Comparison of ENCODE assay signal across 9 cellular contexts in the genomic region with DNA sequence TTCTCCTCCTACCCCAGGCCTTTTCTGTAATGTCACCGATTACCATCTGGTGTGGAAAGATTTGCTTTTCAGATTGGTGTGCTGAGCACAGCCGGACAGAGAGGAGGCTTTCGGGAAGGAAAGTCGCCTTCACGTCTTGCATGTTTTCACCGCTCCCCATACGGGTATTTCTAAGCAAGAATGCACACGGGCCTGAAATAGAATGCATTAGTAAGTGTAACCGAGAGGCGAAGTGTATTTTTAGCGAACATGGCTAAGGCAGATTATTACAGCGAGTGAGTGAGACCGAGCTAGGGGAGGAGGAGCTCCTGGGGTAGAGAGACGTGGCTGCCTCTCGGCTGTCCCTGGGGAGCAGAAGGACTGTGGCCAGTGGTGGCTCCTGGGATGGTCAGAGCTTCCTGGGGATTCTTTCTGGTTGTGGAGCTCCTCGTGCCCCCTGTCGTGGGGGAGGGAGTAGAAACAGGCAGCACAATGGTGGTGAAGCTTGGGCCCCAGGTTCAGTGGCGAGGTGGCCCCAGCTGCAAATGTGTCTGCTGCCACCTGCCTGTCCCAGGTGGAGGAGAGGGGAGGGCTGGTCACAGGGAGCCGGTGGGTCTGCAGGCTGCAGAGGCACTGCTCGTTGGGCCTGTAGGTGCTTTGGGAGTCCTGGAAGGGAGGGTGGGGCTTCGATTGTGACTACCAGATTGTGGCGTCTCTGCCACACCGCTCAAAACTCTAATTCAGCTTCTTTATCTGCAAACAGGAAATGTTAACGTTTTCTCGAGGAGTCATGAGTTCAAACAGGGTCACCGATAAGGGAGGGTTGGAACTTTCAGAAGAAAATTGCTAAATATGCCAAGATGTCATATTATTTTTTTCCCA.
DNase-seq lines count a peak whose midpoint lies in the region; ATAC-seq, FAIRE-seq and TF ChIP-seq lines count a peak whose summit lies in the region.
"Had no signal": no experiment of that assay in that cellular context is flagged by ENCODE, and none has a peak within 500 bp of the region (broad histone marks: within the 10 kb centered on the region; RNA-seq: fewer than 3 reads in every experiment).

No MANE protein-coding gene starts in this region.

- no peak for TF ChIP-seq CTCF in prostate gland (IDR thresholded peaks at IDR 0.05)

- H3K27ac ChIP-seq in temporal lobe (ENCODE audit: low read depth, low read length) (peak overlapping the region; percentile 59), prostate gland (no peak overlapping the region)

- intact Hi-C loops in prostate gland (cut with DNase I): no loop called here

- H3K27me3 ChIP-seq in prostate gland (replicated peaks; ENCODE audit: insufficient read depth): no peaks in the 10 kb centered on the region

- TF ChIP-seq EP300 in Ishikawa (IDR thresholded peaks at IDR 0.05; ENCODE audit: borderline replicate concordance): no peak

- peak; percentile 73 for ATAC-seq in GM21360 (IDR thresholded peaks at IDR 0.05; ENCODE audit: unreplicated experiment)

- DNase-seq in EH (ENCODE audit: low read depth) (peak; percentile 1), activated T-cell treated with anti-CD3 and anti-CD28 coated beads for 1 hour (ENCODE audit: low read depth) (peak; percentile 19), iPS-NIHi7 (ENCODE audit: extremely low spot score) (peak; percentile 61), prostate gland (ENCODE audit: low spot score) (no peak), H54 (ENCODE audit: insufficient read length, low spot score) (no peak)

- no peaks in the 10 kb centered on the region for H3K4me1 ChIP-seq in prostate gland (replicated peaks)

- WGBS in prostate gland: 74% methylated on average over 26 of the region's 26 CpGs

- no peak for FAIRE-seq in H54 (lab: Jason Lieb, UNC)
- FAIRE-seq: endothelial cell of umbilical vein had no signal

- no peaks in the 10 kb centered on the region for H3K9me3 ChIP-seq in prostate gland

- no peaks in the 10 kb centered on the region for H3K36me3 ChIP-seq in prostate gland

- peak; percentile 33; the same call in 1 of the 2 replicates for TF ChIP-seq RAD21 in Ishikawa (IDR thresholded peaks at IDR 0.05; ENCODE audit: low read depth)

- TF ChIP-seq POLR2A in prostate gland (IDR thresholded peaks at IDR 0.05): no peak
- TF ChIP-seq POLR2A in H54 (IDR thresholded peaks at IDR 0.05; ENCODE audit: low read depth, low read length): no peak

- H3K4me3 ChIP-seq in prostate gland: no peak overlapping the region

TF ChIP-seq in Ishikawa, 13 proteins besides CTCF, POLR2A, EP300 and RAD21:
- TF ChIP-seq TEAD4 (IDR thresholded peaks at IDR 0.05): no peak
- TF ChIP-seq, protein P1, sequence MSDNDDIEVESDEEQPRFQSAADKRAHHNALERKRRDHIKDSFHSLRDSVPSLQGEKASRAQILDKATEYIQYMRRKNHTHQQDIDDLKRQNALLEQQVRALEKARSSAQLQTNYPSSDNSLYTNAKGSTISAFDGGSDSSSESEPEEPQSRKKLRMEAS (IDR thresholded peaks at IDR 0.05): no peak
- no peak for TF ChIP-seq EGR1 (IDR thresholded peaks at IDR 0.05)
- no peak for TF ChIP-seq TCF12 (IDR thresholded peaks at IDR 0.05; ENCODE audit: low read depth)
- TF ChIP-seq, protein P2, sequence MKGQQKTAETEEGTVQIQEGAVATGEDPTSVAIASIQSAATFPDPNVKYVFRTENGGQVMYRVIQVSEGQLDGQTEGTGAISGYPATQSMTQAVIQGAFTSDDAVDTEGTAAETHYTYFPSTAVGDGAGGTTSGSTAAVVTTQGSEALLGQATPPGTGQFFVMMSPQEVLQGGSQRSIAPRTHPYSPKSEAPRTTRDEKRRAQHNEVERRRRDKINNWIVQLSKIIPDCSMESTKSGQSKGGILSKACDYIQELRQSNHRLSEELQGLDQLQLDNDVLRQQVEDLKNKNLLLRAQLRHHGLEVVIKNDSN (IDR thresholded peaks at IDR 0.05): no peak
- no peak for TF ChIP-seq FOXM1 (IDR thresholded peaks at IDR 0.05; ENCODE audit: borderline replicate concordance, low read depth)
- no peak for TF ChIP-seq CEBPB (IDR thresholded peaks at IDR 0.05)
- TF ChIP-seq, protein P3, sequence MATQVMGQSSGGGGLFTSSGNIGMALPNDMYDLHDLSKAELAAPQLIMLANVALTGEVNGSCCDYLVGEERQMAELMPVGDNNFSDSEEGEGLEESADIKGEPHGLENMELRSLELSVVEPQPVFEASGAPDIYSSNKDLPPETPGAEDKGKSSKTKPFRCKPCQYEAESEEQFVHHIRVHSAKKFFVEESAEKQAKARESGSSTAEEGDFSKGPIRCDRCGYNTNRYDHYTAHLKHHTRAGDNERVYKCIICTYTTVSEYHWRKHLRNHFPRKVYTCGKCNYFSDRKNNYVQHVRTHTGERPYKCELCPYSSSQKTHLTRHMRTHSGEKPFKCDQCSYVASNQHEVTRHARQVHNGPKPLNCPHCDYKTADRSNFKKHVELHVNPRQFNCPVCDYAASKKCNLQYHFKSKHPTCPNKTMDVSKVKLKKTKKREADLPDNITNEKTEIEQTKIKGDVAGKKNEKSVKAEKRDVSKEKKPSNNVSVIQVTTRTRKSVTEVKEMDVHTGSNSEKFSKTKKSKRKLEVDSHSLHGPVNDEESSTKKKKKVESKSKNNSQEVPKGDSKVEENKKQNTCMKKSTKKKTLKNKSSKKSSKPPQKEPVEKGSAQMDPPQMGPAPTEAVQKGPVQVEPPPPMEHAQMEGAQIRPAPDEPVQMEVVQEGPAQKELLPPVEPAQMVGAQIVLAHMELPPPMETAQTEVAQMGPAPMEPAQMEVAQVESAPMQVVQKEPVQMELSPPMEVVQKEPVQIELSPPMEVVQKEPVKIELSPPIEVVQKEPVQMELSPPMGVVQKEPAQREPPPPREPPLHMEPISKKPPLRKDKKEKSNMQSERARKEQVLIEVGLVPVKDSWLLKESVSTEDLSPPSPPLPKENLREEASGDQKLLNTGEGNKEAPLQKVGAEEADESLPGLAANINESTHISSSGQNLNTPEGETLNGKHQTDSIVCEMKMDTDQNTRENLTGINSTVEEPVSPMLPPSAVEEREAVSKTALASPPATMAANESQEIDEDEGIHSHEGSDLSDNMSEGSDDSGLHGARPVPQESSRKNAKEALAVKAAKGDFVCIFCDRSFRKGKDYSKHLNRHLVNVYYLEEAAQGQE (IDR thresholded peaks at IDR 0.05; ENCODE audit: low read depth): no peak
- no peak for TF ChIP-seq ZBTB7A (IDR thresholded peaks at IDR 0.05; ENCODE audit: low read depth)
- TF ChIP-seq YY1 (IDR thresholded peaks at IDR 0.05; ENCODE audit: low read depth): no peak
- TF ChIP-seq NFIC (IDR thresholded peaks at IDR 0.05): no peak
- TF ChIP-seq CREB1 (IDR thresholded peaks at IDR 0.05; ENCODE audit: low read depth): no peak
- no peak for TF ChIP-seq TAF1 (IDR thresholded peaks at IDR 0.05; ENCODE audit: low read depth)
TF ChIP-seq in Ishikawa: peak in this region for 0.

Comparison
In these comparisons a context has a peak if more than half of its experiments do, and no peak if none do; other contexts are left out.
1. DNase-seq: peak in EH (single experiment), activated T-cell treated with anti-CD3 and anti-CD28 coated beads for 1 hour (single experiment) and iPS-NIHi7 (single experiment); none in prostate gland (single experiment) and H54 (single experiment).